ENCODE assay signal across 1 cellular context in the genomic region with DNA sequence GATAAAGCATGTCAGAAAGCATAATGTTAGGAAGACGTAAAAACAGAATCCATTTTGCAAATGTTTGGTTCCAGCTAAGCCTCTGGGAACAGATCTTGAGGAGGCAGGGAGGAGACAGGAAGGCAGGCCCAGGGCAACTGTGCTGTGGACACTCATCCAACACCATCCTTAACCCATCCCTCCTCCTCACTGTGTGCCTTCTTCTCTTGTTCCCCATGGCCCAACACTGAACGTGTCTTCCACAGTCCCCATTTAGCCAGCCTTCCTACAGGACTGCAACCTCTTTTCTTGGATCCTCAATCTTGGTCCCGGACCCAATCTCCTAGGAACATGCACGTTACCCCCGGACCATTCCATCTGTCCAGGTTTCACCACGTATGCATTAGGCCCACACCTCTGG.
TF ChIP-seq lines count a peak whose summit lies in the region.

No MANE protein-coding gene starts in this region.

TF ChIP-seq in H1, 55 proteins besides CTCF, POLR2A, EP300 and RAD21:
- TF ChIP-seq, protein P1, sequence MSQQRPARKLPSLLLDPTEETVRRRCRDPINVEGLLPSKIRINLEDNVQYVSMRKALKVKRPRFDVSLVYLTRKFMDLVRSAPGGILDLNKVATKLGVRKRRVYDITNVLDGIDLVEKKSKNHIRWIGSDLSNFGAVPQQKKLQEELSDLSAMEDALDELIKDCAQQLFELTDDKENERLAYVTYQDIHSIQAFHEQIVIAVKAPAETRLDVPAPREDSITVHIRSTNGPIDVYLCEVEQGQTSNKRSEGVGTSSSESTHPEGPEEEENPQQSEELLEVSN (IDR thresholded peaks at IDR 0.05), result no peak
- TF ChIP-seq CREB1 (IDR thresholded peaks at IDR 0.05) (no peak), SP2 (IDR thresholded peaks at IDR 0.05; ENCODE audit: low read length) (no peak), ZNF274 (IDR thresholded peaks at IDR 0.05; ENCODE audit: borderline replicate concordance, extremely low read depth, low read length) (no peak), TEAD4 (IDR thresholded peaks at IDR 0.05; ENCODE audit: low read depth, low read length) (no peak), CHD2 (IDR thresholded peaks at IDR 0.05; ENCODE audit: low read length) (no peak), PHF8 (conservative IDR thresholded peaks at IDR 0.05; ENCODE audit: low read depth, low read length) (no peak), SRF (IDR thresholded peaks at IDR 0.05; ENCODE audit: low read depth, low read length) (no peak), EGR1 (IDR thresholded peaks at IDR 0.05; ENCODE audit: borderline replicate concordance, low read depth, low read length) (no peak), CHD1 (IDR thresholded peaks at IDR 0.05; ENCODE audit: low read depth, low read length) (no peak), SAP30 (IDR thresholded peaks at IDR 0.05; ENCODE audit: insufficient read depth, insufficient replicate concordance, low read length) (no peak), CBX5 (IDR thresholded peaks at IDR 0.05; ENCODE audit: low read depth, low read length) (no peak), RFX5 (IDR thresholded peaks at IDR 0.05; ENCODE audit: borderline replicate concordance, low read depth, low read length) (no peak)
TF ChIP-seq in H1: peak in this region for 0.
